Comparison of ENCODE assay signal across 7 cellular contexts in genomic region chr14:69647642-69648041, GRCh38. TPM values are rescaled to one million over a fixed set of nuclear protein-coding genes. Genes with fewer than 3 reads are reported as not detected.
DNase-seq lines count a peak whose midpoint lies in the region; ATAC-seq, FAIRE-seq and TF ChIP-seq lines count a peak whose summit lies in the region.
"Not testable (repeated sequence)": the region's sequence is repeated elsewhere in the genome, so short reads cannot be mapped to it uniquely, and the experiment has no call there.

No MANE protein-coding gene starts in this region.

- not testable (repeated sequence) for H3K9me3 ChIP-seq in CD4-positive, CD25-positive, alpha-beta regulatory T cell (ENCODE audit: control insufficient read depth in 2 of 2, low read length in 2 of 2); PC-9 (ENCODE audit: insufficient read depth, low read depth); ascending aorta; HepG2 (ENCODE audit: low read length)

- not testable (repeated sequence) for H3K27ac ChIP-seq in CD4-positive, CD25-positive, alpha-beta regulatory T cell (ENCODE audit: insufficient read depth, low read length, poor library complexity, severe bottlenecking); PC-9; HepG2 (ENCODE audit: extremely low read length, insufficient read depth, low read length)
- peak overlapping the region; percentile 75 for H3K27ac ChIP-seq in ascending aorta
- H3K27ac ChIP-seq in dorsolateral prefrontal cortex: peak overlapping the region in 34 of 59 donors; percentile 3 to 84 (median 56)

- not testable (repeated sequence) for H2AFZ ChIP-seq in PC-9; HepG2 (ENCODE audit: low read length)

- H3K9me3 Mint-ChIP-seq in CD4-positive, CD25-positive, alpha-beta regulatory T cell; natural killer cell; stimulated activated effector memory CD8-positive, alpha-beta T cell treated with anti-CD3 and anti-CD28 coated beads, Interleukin-12 subunit alpha, Interleukin-12 subunit beta, amount 100 ng/mL, for 72 hours: not testable (repeated sequence)

- not testable (repeated sequence) for H3K36me3 ChIP-seq in CD4-positive, CD25-positive, alpha-beta regulatory T cell (ENCODE audit: control insufficient read depth, insufficient read depth, low read length); PC-9 (ENCODE audit: low read depth); ascending aorta; HepG2 (replicated peaks in 1 of 2; ENCODE audit: control insufficient read depth in 1 of 2, insufficient read depth in 2 of 2, low read length in 2 of 2)

- H3K27me3 Mint-ChIP-seq in CD4-positive, CD25-positive, alpha-beta regulatory T cell; natural killer cell (ENCODE audit: low read depth in 2 of 2): not testable (repeated sequence)

- in situ Hi-C loops in HepG2 (cut with HindIII; ENCODE audit: extremely low pct_ligation_motif_present, low pct_unique_long_range_greater_than_20kb): not testable (repeated sequence)

- 96% methylated on average over 11 of the region's 11 CpGs for WGBS in HepG2 (ENCODE audit: low lambda C conversion rate)

- TF ChIP-seq RAD21 in HepG2 (CRISPR knock-in tag; IDR thresholded peaks at IDR 0.05): not testable (repeated sequence)

- H3K9me2 ChIP-seq in PC-9 (ENCODE audit: insufficient read depth): not testable (repeated sequence)

- not testable (repeated sequence) for FAIRE-seq in HepG2 (lab: Jason Lieb, UNC)

- DNase-seq in CD4-positive, CD25-positive, alpha-beta regulatory T cell; ascending aorta (ENCODE audit: low spot score in 2 of 2); dorsolateral prefrontal cortex; HepG2 (ENCODE audit: low spot score); natural killer cell; stimulated activated effector memory CD8-positive, alpha-beta T cell treated with anti-CD3 and anti-CD28 coated beads, Interleukin-12 subunit alpha, Interleukin-12 subunit beta, amount 100 ng/mL, for 72 hours (ENCODE audit: low spot score in 2 of 2): not testable (repeated sequence)
- DNase-seq in PC-9: peak in 1 of 2 experiments; percentile 8

- BruUV-seq in PC-9 (replicated peaks; lab: Mats Ljungman, UMichigan); HepG2 (replicated peaks; lab: Mats Ljungman, UMichigan): not testable (repeated sequence)

- peaks cover 58 to 94% (median 83%) of the 10 kb centered on the region in 4 donors for H3K4me1 Mint-ChIP-seq in CD4-positive, CD25-positive, alpha-beta regulatory T cell
- peaks cover 92 to 94% of the 10 kb centered on the region in 2 donors for H3K4me1 Mint-ChIP-seq in natural killer cell
- peaks cover 93% of the 10 kb centered on the region for H3K4me1 Mint-ChIP-seq in stimulated activated effector memory CD8-positive, alpha-beta T cell treated with anti-CD3 and anti-CD28 coated beads, Interleukin-12 subunit alpha, Interleukin-12 subunit beta, amount 100 ng/mL, for 72 hours

- H3K4me2 ChIP-seq in PC-9 (peak overlapping the region; percentile 7; the same call in 1 of the 2 replicates), HepG2 (ENCODE audit: low read depth, low read length) (peak overlapping the region; percentile 66; the same call in 1 of the 2 replicates)

- H3K36me3 Mint-ChIP-seq in CD4-positive, CD25-positive, alpha-beta regulatory T cell: peaks cover 18% of the 10 kb centered on the region
- H3K36me3 Mint-ChIP-seq in natural killer cell: not testable (repeated sequence)
- peaks cover 47% of the 10 kb centered on the region for H3K36me3 Mint-ChIP-seq in stimulated activated effector memory CD8-positive, alpha-beta T cell treated with anti-CD3 and anti-CD28 coated beads, Interleukin-12 subunit alpha, Interleukin-12 subunit beta, amount 100 ng/mL, for 72 hours

- not testable (repeated sequence) for TF ChIP-seq CTCF in PC-9 (conservative IDR thresholded peaks at IDR 0.05); ascending aorta (IDR thresholded peaks at IDR 0.05); dorsolateral prefrontal cortex (IDR thresholded peaks at IDR 0.05 in 54 of 56, conservative IDR thresholded peaks at IDR 0.05 in 2 of 56; ENCODE audit: low read depth in 1 of 56, partially characterized antibody in 56 of 56); HepG2 (CRISPR knock-in tag; IDR thresholded peaks at IDR 0.05); natural killer cell (IDR thresholded peaks at IDR 0.05)

- CTCF ChIA-PET in PC-9 (lab: Charles Lee); HepG2 (lab: Yijun Ruan, JAX; ENCODE audit: low intra/inter-chr PET ratio, low total read pairs): not testable (repeated sequence)

- intact Hi-C loops in PC-9 (cut with micrococcal nuclease; ENCODE audit: unreplicated experiment); ascending aorta (cut with DNase I); dorsolateral prefrontal cortex (cut with DNase I); natural killer cell (cut with micrococcal nuclease): not testable (repeated sequence)
- intact Hi-C loops in HepG2 (cut with micrococcal nuclease; ENCODE audit: unreplicated experiment): loop anchor here (5.0 kb wide), 1 partner anchor 75 kb away; no protein-coding TSS in a partner anchor

- H3K4me1 ChIP-seq in CD4-positive, CD25-positive, alpha-beta regulatory T cell (ENCODE audit: control insufficient read depth, insufficient read depth, low read length, poor library complexity, severe bottlenecking): peaks cover 60% of the 10 kb centered on the region
- H3K4me1 ChIP-seq in PC-9 (replicated peaks; ENCODE audit: insufficient read depth) (peaks cover 82% of the 10 kb centered on the region), ascending aorta (peaks cover 28 to 60% of the 10 kb centered on the region in 2 donors), HepG2 (ENCODE audit: insufficient read depth, low read length) (peaks cover 72% of the 10 kb centered on the region)

- peak overlapping the region in 2 of 3 donors; percentile 57 to 63 for H3K27ac Mint-ChIP-seq in CD4-positive, CD25-positive, alpha-beta regulatory T cell
- peak overlapping the region; percentile 23 to 70 for H3K27ac Mint-ChIP-seq in natural killer cell
- peak overlapping the region; percentile 41 for H3K27ac Mint-ChIP-seq in stimulated activated effector memory CD8-positive, alpha-beta T cell treated with anti-CD3 and anti-CD28 coated beads, Interleukin-12 subunit alpha, Interleukin-12 subunit beta, amount 100 ng/mL, for 72 hours

- not testable (repeated sequence) for ATAC-seq in CD4-positive, CD25-positive, alpha-beta regulatory T cell (ENCODE audit: low read depth in 2 of 2); HepG2; natural killer cell; stimulated activated effector memory CD8-positive, alpha-beta T cell treated with anti-CD3 and anti-CD28 coated beads, Interleukin-12 subunit alpha, Interleukin-12 subunit beta, amount 100 ng/mL, for 72 hours

- not testable (repeated sequence) for H3K4me3 ChIP-seq in CD4-positive, CD25-positive, alpha-beta regulatory T cell (ENCODE audit: low read depth, low read length); PC-9; ascending aorta; dorsolateral prefrontal cortex; HepG2 (replicated peaks in 1 of 3; ENCODE audit: insufficient read depth in 1 of 3, low read depth in 2 of 3, low read length in 3 of 3)

- not testable (repeated sequence) for H4K20me1 ChIP-seq in PC-9 (ENCODE audit: insufficient read depth); HepG2 (ENCODE audit: insufficient read depth, low read length)

- H3K9ac ChIP-seq in HepG2 (ENCODE audit: insufficient read depth, low read depth, low read length): not testable (repeated sequence)

- H3K79me2 ChIP-seq in PC-9 (ENCODE audit: low read depth): not testable (repeated sequence)
- H3K79me2 ChIP-seq in HepG2 (ENCODE audit: insufficient read depth, low read length): peaks cover 31% of the 10 kb centered on the region

- not testable (repeated sequence) for TF ChIP-seq POLR2A in HepG2 (IDR thresholded peaks at IDR 0.05; ENCODE audit: insufficient read depth in 1 of 2, low read depth in 2 of 2, low read length in 2 of 2)

- TF ChIP-seq EP300 in HepG2 (IDR thresholded peaks at IDR 0.05; ENCODE audit: low read depth in 2 of 2, low read length in 2 of 2); HepG2 (CRISPR knock-in tag; IDR thresholded peaks at IDR 0.05; ENCODE audit: borderline replicate concordance): not testable (repeated sequence)

- not testable (repeated sequence) for H3K27me3 ChIP-seq in CD4-positive, CD25-positive, alpha-beta regulatory T cell (ENCODE audit: control insufficient read depth, insufficient read depth, low read length); PC-9 (ENCODE audit: insufficient read depth, low read depth); ascending aorta; dorsolateral prefrontal cortex; HepG2 (ENCODE audit: control insufficient read depth in 1 of 2, insufficient read depth in 2 of 2, low read length in 2 of 2)

- POLR2A ChIA-PET in PC-9 (lab: Charles Lee; ENCODE audit: unreplicated experiment): not testable (repeated sequence)
- POLR2A ChIA-PET in HepG2 (lab: Yijun Ruan, JAX): interaction anchor here (1.7 to 2.2 kb wide), 4 partner anchors 9 to 36 kb away, joined by 5 to 19 read pairs (median 9); partner anchors contain the start of gene SUSD6

- peaks cover 50% of the 10 kb centered on the region for H3F3A ChIP-seq in PC-9 (ENCODE audit: insufficient read depth, low read depth)

- not testable (repeated sequence) for H3K4me3 Mint-ChIP-seq in CD4-positive, CD25-positive, alpha-beta regulatory T cell; stimulated activated effector memory CD8-positive, alpha-beta T cell treated with anti-CD3 and anti-CD28 coated beads, Interleukin-12 subunit alpha, Interleukin-12 subunit beta, amount 100 ng/mL, for 72 hours
- peak overlapping the region; percentile 8 for H3K4me3 Mint-ChIP-seq in natural killer cell

RNA-seq across cellular contexts. Expression of gene SUSD6, which starts 36.2 kb away (rescaled TPM):
- total RNA-seq in CD4-positive, CD25-positive, alpha-beta regulatory T cell: 101 TPM
- polyA plus RNA-seq in CD4-positive, CD25-positive, alpha-beta regulatory T cell: 10 to 100 TPM in 1 of 4 donors, 1 to 10 TPM in 3; 7.7 to 15.2 (median 9.0) TPM
- total RNA-seq in PC-9 (2021) (24.1 and 43.3 TPM in 2 replicates), ascending aorta (23.3 TPM), dorsolateral prefrontal cortex (10 to 100 TPM; 25.2 to 57.8 (median 35.8) TPM), HepG2 (2016; rRNA removed; fragmentation: Illumina TruSeq; extraction: Trizol) (4.8 and 7.2 TPM in 2 replicates), natural killer cell (100 to 1,000 TPM; 119 to 144 (median 140) TPM)
- 0.53 and 0.71 TPM in 2 replicates for total RNA-seq in HepG2 (2016; cell fraction: cytosol; rRNA removed; fragmentation: Illumina TruSeq; extraction: Trizol; ENCODE audit: low read depth)
- 3.7 and 7.0 TPM in 2 replicates for total RNA-seq in HepG2 (2016; cell fraction: insoluble cytoplasmic fraction; rRNA removed; fragmentation: Illumina TruSeq; extraction: Trizol)
- 2.4 and 2.6 TPM in 2 replicates for total RNA-seq in HepG2 (2016; cell fraction: membrane; rRNA removed; fragmentation: Illumina TruSeq; extraction: Trizol)
- 11.6 and 12.8 TPM in 2 replicates for total RNA-seq in HepG2 (2016; cell fraction: nucleus; rRNA removed; fragmentation: Illumina TruSeq; extraction: Trizol)
- 7.4 and 9.4 TPM in 2 replicates for polyA plus RNA-seq in HepG2 (2011; rRNA removed)
- 3.9 and 4.6 TPM in 2 replicates for polyA plus RNA-seq in HepG2 (2011; cell fraction: cytosol; rRNA removed)
- polyA plus RNA-seq in HepG2 (2011; cell fraction: nucleus; rRNA removed): 17.5 and 19.4 TPM in 2 replicates
- polyA plus RNA-seq in HepG2 (2012): 5.8 and 6.9 TPM in 2 replicates
- 0.43 and 0.46 TPM in 2 replicates for polyA plus RNA-seq in HepG2 (2016; cell fraction: cytosol; fragmentation: Illumina TruSeq; extraction: Trizol; ENCODE audit: low read depth)
- 3.1 and 3.3 TPM in 2 replicates for polyA plus RNA-seq in HepG2 (2016; cell fraction: insoluble cytoplasmic fraction; fragmentation: Illumina TruSeq; extraction: Trizol; ENCODE audit: low read depth)
- 0.96 and 1.2 TPM in 2 replicates for polyA plus RNA-seq in HepG2 (2016; cell fraction: membrane; fragmentation: Illumina TruSeq; extraction: Trizol; ENCODE audit: low read depth)
- 14.7 and 15.5 TPM in 2 replicates for polyA plus RNA-seq in HepG2 (2016; cell fraction: nucleus; fragmentation: Illumina TruSeq; extraction: Trizol; ENCODE audit: insufficient read depth, low read depth)
- polyA minus RNA-seq in HepG2 (2011; rRNA and poly(A)+ RNA removed; ENCODE audit: low replicate concordance): 7.6 and 16.1 TPM in 2 replicates
- 5.3 and 6.9 TPM in 2 replicates for polyA minus RNA-seq in HepG2 (2011; cell fraction: cytosol; rRNA and poly(A)+ RNA removed)
- polyA minus RNA-seq in HepG2 (2011; cell fraction: nucleus; rRNA and poly(A)+ RNA removed): 12.5 and 13.1 TPM in 2 replicates
